In the genomic region with DNA sequence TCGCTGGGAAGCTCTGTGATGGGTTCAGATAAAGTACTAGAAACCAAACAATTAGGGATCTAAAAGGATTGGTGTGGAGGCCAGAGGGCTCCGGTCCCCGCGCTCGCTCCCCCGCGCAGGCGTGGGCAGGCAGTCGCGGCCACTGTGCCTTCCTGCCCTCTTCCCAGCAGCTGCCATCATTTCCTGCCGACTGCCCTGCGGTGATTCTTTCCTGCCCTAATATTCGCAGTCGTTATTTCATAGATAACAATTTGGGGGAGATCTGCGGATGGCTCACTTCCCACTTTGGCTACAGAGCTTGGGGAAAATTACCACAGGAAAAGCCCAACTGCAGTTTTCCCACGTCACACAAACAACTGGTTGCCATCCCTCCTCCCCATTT, we compare ENCODE assay signal across 14 cellular contexts. TPM values are rescaled to one million over a fixed set of nuclear protein-coding genes. Genes with fewer than 3 reads are reported as not detected.
DNase-seq lines count a peak whose midpoint lies in the region; ATAC-seq, FAIRE-seq and TF ChIP-seq lines count a peak whose summit lies in the region.
"Had no signal": no experiment of that assay in that cellular context is flagged by ENCODE, and none has a peak within 500 bp of the region (broad histone marks: within the 10 kb centered on the region; RNA-seq: fewer than 3 reads in every experiment).

No MANE protein-coding gene starts in this region.

- peaks cover 6% of the 10 kb centered on the region for H3K36me3 Mint-ChIP-seq in activated naive CD4-positive, alpha-beta T cell treated with anti-CD3 and anti-CD28 coated beads for 36 hours (ENCODE audit: low read depth)

- no peak overlapping the region for H3K4me3 Mint-ChIP-seq in activated naive CD4-positive, alpha-beta T cell treated with anti-CD3 and anti-CD28 coated beads for 36 hours

- H3K27ac ChIP-seq in substantia nigra (ENCODE audit: low read depth, low read length, poor library complexity, severe bottlenecking) = peak overlapping the region; percentile 93
- H3K27ac ChIP-seq: foreskin keratinocyte had no signal

- FAIRE-seq in bronchial epithelial cell (lab: Jason Lieb, UNC) = no peak
- FAIRE-seq: GM12878, small intestine had no signal

- TF ChIP-seq CTCF in bronchial epithelial cell (IDR thresholded peaks at IDR 0.05; ENCODE audit: insufficient read depth, low read length, severe bottlenecking) (no peak), kidney epithelial cell (IDR thresholded peaks at IDR 0.05; ENCODE audit: insufficient read depth, low read length, poor library complexity, severe bottlenecking) (no peak)

- peaks cover 4% of the 10 kb centered on the region for H3K4me1 Mint-ChIP-seq in activated naive CD4-positive, alpha-beta T cell treated with anti-CD3 and anti-CD28 coated beads for 36 hours (ENCODE audit: low read depth)

- H3K9me3 Mint-ChIP-seq in activated naive CD4-positive, alpha-beta T cell treated with anti-CD3 and anti-CD28 coated beads for 36 hours = peaks cover 6% of the 10 kb centered on the region

- H3K27me3 Mint-ChIP-seq in activated naive CD4-positive, alpha-beta T cell treated with anti-CD3 and anti-CD28 coated beads for 36 hours (ENCODE audit: low read depth) = peaks cover 43% of the 10 kb centered on the region

- no peak for ATAC-seq in GM21619 (IDR thresholded peaks at IDR 0.05; ENCODE audit: unreplicated experiment)
- ATAC-seq: GM12878 had no signal

- intact Hi-C loops in activated naive CD4-positive, alpha-beta T cell treated with anti-CD3 and anti-CD28 coated beads for 36 hours (cut with micrococcal nuclease) = no loop called here

- DNase-seq in DMS53 (lab: John Stamatoyannopoulos, UW) (peak; percentile 38), DMS53 treated with DMSO at 0.1 percent for 48 hours (lab: John Stamatoyannopoulos, UW; ENCODE audit: unreplicated experiment) (no peak), bronchial epithelial cell (ENCODE audit: low read depth) (no peak), kidney epithelial cell (ENCODE audit: low read depth) (no peak), substantia nigra (lab: John Stamatoyannopoulos, UW) (peak in 27 of 49 donors; percentile 20 to 76 (median 56)), ureter (ENCODE audit: low spot score) (no peak)
- DNase-seq in activated naive CD4-positive, alpha-beta T cell treated with anti-CD3 and anti-CD28 coated beads for 36 hours = no peak
- DNase-seq: 8988T; activated T-cell treated with anti-CD3 and anti-CD28 coated beads, Interleukin-2, amount 50 U/mL, for 1 hour; small intestine had no signal

- H3K27me3 ChIP-seq in bronchial epithelial cell (ENCODE audit: control insufficient read depth, insufficient read depth, low read length) = peaks cover 23% of the 10 kb centered on the region
- H3K27me3 ChIP-seq in kidney epithelial cell (ENCODE audit: control insufficient read depth, insufficient read depth, low read length) = peaks cover 28% of the 10 kb centered on the region

- H3K4me3 ChIP-seq in bronchial epithelial cell (ENCODE audit: low read depth, low read length) (peak overlapping the region; percentile 8), kidney epithelial cell (ENCODE audit: low read depth, low read length) (peak overlapping the region; percentile 57)
- H3K4me3 ChIP-seq: GM12878 had no signal

- H3K36me3 ChIP-seq in bronchial epithelial cell (ENCODE audit: control insufficient read depth, insufficient read depth, low read length) (no peaks in the 10 kb centered on the region), kidney epithelial cell (ENCODE audit: control insufficient read depth, insufficient read depth, low read length) (no peaks in the 10 kb centered on the region)

- CTCF ChIA-PET in activated naive CD4-positive, alpha-beta T cell treated with anti-CD3 and anti-CD28 coated beads for 36 hours (lab: Charles Lee) = no interaction called here

- H3K27ac Mint-ChIP-seq in activated naive CD4-positive, alpha-beta T cell treated with anti-CD3 and anti-CD28 coated beads for 36 hours = no peak overlapping the region

RNA-seq across cellular contexts. Expression of a gene that starts 2.2 kb away (rescaled TPM):
- not detected in 2 replicates for total RNA-seq in bronchial epithelial cell
- not detected in 2 replicates for total RNA-seq in kidney epithelial cell
- total RNA-seq in ureter = 0.18 TPM
- total RNA-seq in activated naive CD4-positive, alpha-beta T cell treated with anti-CD3 and anti-CD28 coated beads for 36 hours = not detected
- total RNA-seq: foreskin keratinocyte, RPMI7951 had no signal

Comparison
In these comparisons a context has a peak if more than half of its experiments do, and no peak if none do; other contexts are left out.
1. DNase-seq: peak in DMS53 (single experiment) and substantia nigra (27 of 49); none in DMS53 treated with DMSO at 0.1 percent for 48 hours (single experiment), bronchial epithelial cell (single experiment), kidney epithelial cell (single experiment), ureter (single experiment) and activated naive CD4-positive, alpha-beta T cell treated with anti-CD3 and anti-CD28 coated beads for 36 hours (single experiment).